In genomic region chr1:101526813-101527212, GRCh38 we compare ENCODE assay signal across 2 cellular contexts.
TF ChIP-seq lines count a peak whose summit lies in the region.

No MANE protein-coding gene starts in this region.

TF ChIP-seq in GM23338, 12 proteins besides CTCF, POLR2A, EP300 and RAD21:
- TF ChIP-seq, protein P1, sequence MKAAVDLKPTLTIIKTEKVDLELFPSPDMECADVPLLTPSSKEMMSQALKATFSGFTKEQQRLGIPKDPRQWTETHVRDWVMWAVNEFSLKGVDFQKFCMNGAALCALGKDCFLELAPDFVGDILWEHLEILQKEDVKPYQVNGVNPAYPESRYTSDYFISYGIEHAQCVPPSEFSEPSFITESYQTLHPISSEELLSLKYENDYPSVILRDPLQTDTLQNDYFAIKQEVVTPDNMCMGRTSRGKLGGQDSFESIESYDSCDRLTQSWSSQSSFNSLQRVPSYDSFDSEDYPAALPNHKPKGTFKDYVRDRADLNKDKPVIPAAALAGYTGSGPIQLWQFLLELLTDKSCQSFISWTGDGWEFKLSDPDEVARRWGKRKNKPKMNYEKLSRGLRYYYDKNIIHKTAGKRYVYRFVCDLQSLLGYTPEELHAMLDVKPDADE (IDR thresholded peaks at IDR 0.05): no peak
- TF ChIP-seq EZH2 (IDR thresholded peaks at IDR 0.05; ENCODE audit: low read depth, unreplicated experiment) (no peak), POLR2AphosphoS5 (IDR thresholded peaks at IDR 0.05; ENCODE audit: low read depth) (no peak), ZNF114 (CRISPR knock-in tag; IDR thresholded peaks at IDR 0.05) (no peak)

TF ChIP-seq in H1, 55 proteins besides CTCF, POLR2A, EP300 and RAD21:
- TF ChIP-seq SRF (IDR thresholded peaks at IDR 0.05; ENCODE audit: low read depth, low read length) (no peak), SAP30 (IDR thresholded peaks at IDR 0.05; ENCODE audit: insufficient read depth, insufficient replicate concordance, low read length) (no peak), HDAC6 (IDR thresholded peaks at IDR 0.05; ENCODE audit: low read depth, low read length) (no peak), MAX (IDR thresholded peaks at IDR 0.05) (0 out of 2 replicates have a peak, but pooled peaks have one; percentile 20), JUN (IDR thresholded peaks at IDR 0.05; ENCODE audit: low read depth, low read length) (no peak)
- TF ChIP-seq, protein P2, sequence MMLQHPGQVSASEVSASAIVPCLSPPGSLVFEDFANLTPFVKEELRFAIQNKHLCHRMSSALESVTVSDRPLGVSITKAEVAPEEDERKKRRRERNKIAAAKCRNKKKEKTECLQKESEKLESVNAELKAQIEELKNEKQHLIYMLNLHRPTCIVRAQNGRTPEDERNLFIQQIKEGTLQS (IDR thresholded peaks at IDR 0.05; ENCODE audit: insufficient read depth, low read depth, low read length): no peak
